In the genomic region with DNA sequence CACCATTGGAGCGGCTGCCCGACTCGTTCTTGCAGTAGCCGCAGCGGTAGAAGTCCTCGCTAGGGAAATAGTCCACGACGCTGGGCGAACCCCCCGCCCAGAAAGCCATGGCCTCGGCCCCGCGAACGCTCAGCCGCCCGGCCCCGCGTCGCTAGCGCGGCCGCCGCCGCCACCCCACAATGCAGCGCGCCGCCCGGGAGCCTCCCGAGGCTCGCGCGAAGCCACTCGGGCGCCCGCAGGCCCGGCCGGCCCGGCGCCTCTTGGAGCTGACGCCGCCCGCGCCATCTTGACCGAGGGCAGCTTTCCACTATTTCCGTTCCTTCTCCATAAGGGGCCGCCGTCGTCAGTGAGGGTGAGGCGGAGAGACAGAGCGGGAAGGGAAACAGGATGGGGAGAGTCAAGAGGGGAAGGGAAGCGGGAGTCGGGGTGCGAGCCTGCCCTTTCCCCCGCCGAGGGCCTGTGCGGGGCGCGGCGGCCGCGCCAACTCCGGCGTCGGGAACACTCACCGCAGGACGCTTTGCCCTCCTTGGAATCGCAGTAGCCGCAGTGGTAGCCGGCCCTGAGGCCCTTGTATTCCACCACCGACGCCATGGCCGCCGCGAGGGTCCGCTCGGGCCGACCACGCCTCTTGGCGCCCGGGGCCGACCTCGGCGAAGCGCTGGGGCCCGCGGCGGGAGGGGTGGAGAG, we compare ENCODE assay signal across 8 cellular contexts.
DNase-seq lines count a peak whose midpoint lies in the region; ATAC-seq lines count a peak whose summit lies in the region.

Gene ATE1 (minus strand): TSS at position 191 of the 687 bp plus-strand sequence. CDS start 82 bp downstream, at position 109.

- H3K36me3 Mint-ChIP-seq in central memory CD8-positive, alpha-beta T cell (ENCODE audit: insufficient read depth), result peaks cover 11% of the 10 kb centered on the region

- DNase-seq in AG08396 (ENCODE audit: low spot score) (peak; percentile 96), NCI-H2227 treated with DMSO at 0.1 percent for 48 hours (lab: John Stamatoyannopoulos, UW) (peak; percentile 81), iris pigment epithelial cell (ENCODE audit: low read depth) (peak; percentile 91)
- DNase-seq in central memory CD8-positive, alpha-beta T cell (ENCODE audit: low spot score in 2 of 2), result peak; percentile 69 to 71
- peak; percentile 66 to 76 for DNase-seq in stimulated activated CD4-positive, alpha-beta T cell treated with anti-CD3 and anti-CD28 coated beads, Interleukin-12 subunit alpha, Interleukin-12 subunit beta, amount 100 ng/mL, for 24 hours (ENCODE audit: low read depth in 2 of 2)

- no peaks in the 10 kb centered on the region for H3K27me3 Mint-ChIP-seq in central memory CD8-positive, alpha-beta T cell

- ATAC-seq in GM18909 (IDR thresholded peaks at IDR 0.05; ENCODE audit: poor library complexity, unreplicated experiment) (peak; percentile 87), HG03159 (IDR thresholded peaks at IDR 0.05; ENCODE audit: unreplicated experiment) (peak; percentile 80)
- ATAC-seq in activated CD4-positive, CD25-positive, alpha-beta regulatory T cell treated with anti-CD3 and anti-CD28 coated beads, Interleukin-2, amount 50 U/mL, for 24 hours, result peak; percentile 97 to 98
- peak; percentile 95 for ATAC-seq in central memory CD8-positive, alpha-beta T cell (replicated peaks; ENCODE audit: extremely low read depth, poor library complexity, severe bottlenecking)

- peaks cover 23% of the 10 kb centered on the region for H3K4me1 Mint-ChIP-seq in central memory CD8-positive, alpha-beta T cell

- H3K9me3 Mint-ChIP-seq in central memory CD8-positive, alpha-beta T cell, result no peaks in the 10 kb centered on the region

- H3K4me3 Mint-ChIP-seq in central memory CD8-positive, alpha-beta T cell, result peak within 1 kb of the TSS; percentile 80

- H3K27ac Mint-ChIP-seq in central memory CD8-positive, alpha-beta T cell (ENCODE audit: low read depth), result peak within 1 kb of the TSS; percentile 96

Comparison
In these comparisons a context has a peak if more than half of its experiments do, and no peak if none do; other contexts are left out.
1. Peak in every context shown above with its lines: DNase-seq and ATAC-seq.